Comparison of ENCODE assay signal across 8 cellular contexts in genomic region chr19:23075031-23075733, GRCh38. TPM values are rescaled to one million over a fixed set of nuclear protein-coding genes. Genes with fewer than 3 reads are reported as not detected.
DNase-seq lines count a peak whose midpoint lies in the region; ATAC-seq, FAIRE-seq and TF ChIP-seq lines count a peak whose summit lies in the region.

No MANE protein-coding gene starts in this region.

- H3K79me1 ChIP-seq in IMR-90 (ENCODE audit: low read depth in 1 of 2, low read length in 2 of 2), result peaks cover 0 to 8% of the 10 kb centered on the region in 2 experiments; a peak in 2 of 4 replicates

- H3K14ac ChIP-seq in IMR-90 (replicated peaks; ENCODE audit: low read depth, low read length), result peak overlapping the region; percentile 22; the same call in 1 of the 2 replicates

- H3K4me1 ChIP-seq in IMR-90 (ENCODE audit: control insufficient read depth, insufficient read depth, low read length), result no peaks in the 10 kb centered on the region

- H4K8ac ChIP-seq in IMR-90 (ENCODE audit: low read depth in 2 of 2, low read length in 2 of 2), result peak overlapping the region; percentile 6 to 71; a peak in 2 of 4 replicates

- ATAC-seq in IMR-90 (ENCODE audit: low read depth) (peak; percentile 97), GM19452 (IDR thresholded peaks at IDR 0.05; ENCODE audit: unreplicated experiment) (no peak)

- TF ChIP-seq CTCF in IMR-90 (conservative IDR thresholded peaks at IDR 0.05; ENCODE audit: low read depth, low read length), result no peak

- no peaks in the 10 kb centered on the region for H4K20me1 ChIP-seq in IMR-90 (ENCODE audit: insufficient read depth, low read length)

- FAIRE-seq in GM12892 (lab: Jason Lieb, UNC) (peak; percentile 21), urothelium cell line (lab: Jason Lieb, UNC) (no peak)

- H3K9ac ChIP-seq in IMR-90 (ENCODE audit: low read depth, low read length), result peak overlapping the region; percentile 72
- peak overlapping the region; percentile 86 for H3K9ac ChIP-seq in SK-N-MC (ENCODE audit: insufficient read length)

- no peak overlapping the region for H2BK20ac ChIP-seq in IMR-90 (ENCODE audit: low read depth, low read length)

- H3K18ac ChIP-seq in IMR-90 (ENCODE audit: low read depth, low read length), result no peak overlapping the region

- CTCF ChIA-PET in IMR-90 (lab: Yijun Ruan, JAX), result interaction anchor here (0.7 kb wide), 1 partner anchor 265 kb away, joined by 4 read pairs; no protein-coding TSS in a partner anchor

- dilution Hi-C loops in IMR-90 (cut with HindIII; ENCODE audit: low sequenced_read_pairs, unreplicated experiment), result no loop called here

- peak overlapping the region; percentile 76 for H3K4me2 ChIP-seq in IMR-90 (ENCODE audit: low read depth, low read length)

- no peak overlapping the region for H2BK15ac ChIP-seq in IMR-90 (ENCODE audit: low read depth, low read length)

- no peak overlapping the region for H2AK5ac ChIP-seq in IMR-90 (ENCODE audit: low read depth, low read length)

- peak overlapping the region; percentile 98 for H2AFZ ChIP-seq in IMR-90 (replicated peaks; ENCODE audit: low read length, poor library complexity)

- no peak overlapping the region for H3K23ac ChIP-seq in IMR-90 (ENCODE audit: low read depth, low read length)

- H4K91ac ChIP-seq in IMR-90 (ENCODE audit: insufficient read depth, low read depth, low read length), result no peak overlapping the region

- 5% methylated on average over 12 of the region's 48 CpGs; no CpG with 5 or more reads in 1 of the 2 experiments for WGBS in IMR-90 (ENCODE audit: extremely low coverage in 2 of 2, insufficient read length in 1 of 2), 2 experiments

- BruUV-seq in IMR-90 (replicated peaks; lab: Mats Ljungman, UMichigan), result no TSS peak

- H3K27me3 ChIP-seq in IMR-90 (ENCODE audit: control insufficient read depth, insufficient read depth, low read length), result no peaks in the 10 kb centered on the region

- intact Hi-C loops in IMR-90 (cut with micrococcal nuclease), result loop anchor here (10.0 kb wide), 2 partner anchors 200 to 610 kb away; partner anchors contain the start of gene ZNF675

- no peaks in the 10 kb centered on the region for H3K9me1 ChIP-seq in IMR-90 (ENCODE audit: insufficient read depth, low read length)

- H3K4ac ChIP-seq in IMR-90 (ENCODE audit: low read depth, low read length), result peak overlapping the region; percentile 22; the same call in 1 of the 2 replicates

- no peak overlapping the region for H2BK120ac ChIP-seq in IMR-90 (ENCODE audit: low read depth, low read length)

- peak overlapping the region; percentile 1 for H2AK9ac ChIP-seq in IMR-90 (replicated peaks; ENCODE audit: low read depth, low read length, poor library complexity)

- no peaks in the 10 kb centered on the region for H3K9me3 ChIP-seq in IMR-90 (ENCODE audit: control insufficient read depth, insufficient read depth, low read length)
- H3K9me3 ChIP-seq in SK-N-MC (ENCODE audit: low read depth, low read length), result no peaks in the 10 kb centered on the region

- no peak for TF ChIP-seq RAD21 in IMR-90 (IDR thresholded peaks at IDR 0.05; ENCODE audit: low read length)

- in situ Hi-C loops in IMR-90 (cut with MboI; ENCODE audit: low sequenced_read_pairs), result no loop called here

- no peak overlapping the region for H4K5ac ChIP-seq in IMR-90 (ENCODE audit: low read depth, low read length)

- H3K36me3 ChIP-seq in IMR-90 (ENCODE audit: control insufficient read depth, insufficient read depth, low read length) (no peaks in the 10 kb centered on the region), SK-N-MC (ENCODE audit: insufficient read depth, low read length) (peaks cover 4% of the 10 kb centered on the region; the same call in 1 of the 2 replicates)

- POLR2A ChIA-PET in IMR-90 (lab: Charles Lee; ENCODE audit: unreplicated experiment), result interaction anchor here (0.5 kb wide), 1 partner anchor 12 kb away, joined by 7 read pairs; no protein-coding TSS in a partner anchor

- no peak overlapping the region for H3K56ac ChIP-seq in IMR-90 (ENCODE audit: extremely low read depth, insufficient read depth, low read length)

- peak overlapping the region; percentile 54; the same call in 1 of the 2 replicates for H3K27ac ChIP-seq in IMR-90 (ENCODE audit: insufficient read depth, low read length)
- peak overlapping the region; percentile 68; the same call in 1 of the 2 replicates for H3K27ac ChIP-seq in SK-N-MC

- H3K4me3 ChIP-seq in IMR-90 (ENCODE audit: insufficient read depth, low read depth, low read length), result peak overlapping the region; percentile 96
- peak overlapping the region; percentile 83 for H3K4me3 ChIP-seq in SK-N-MC

- H2BK5ac ChIP-seq in IMR-90 (ENCODE audit: low read depth, low read length, poor library complexity, severe bottlenecking), result no peak overlapping the region

- TF ChIP-seq POLR2A in GM12892 (IDR thresholded peaks at IDR 0.05; ENCODE audit: low read depth, low read length) (peak; percentile 56; the same call in 1 of the 2 replicates), IMR-90 (IDR thresholded peaks at IDR 0.05; ENCODE audit: low read depth, low read length) (peak; percentile 2; the same call in 1 of the 2 replicates)

- peak; percentile 36 for DNase-seq in GM12892 (ENCODE audit: insufficient read length)
- peak; percentile 72 for DNase-seq in IMR-90
- DNase-seq in SK-N-MC (ENCODE audit: low read depth, low spot score), result peak; percentile 26
- DNase-seq in fibroblast of gingiva (ENCODE audit: low read depth), result peak; percentile 62
- DNase-seq in myocyte (ENCODE audit: low read depth), result peak; percentile 70
- DNase-seq in urothelium cell line (ENCODE audit: low spot score), result peak; percentile 13
- no peak for DNase-seq in dedifferentiated amniotic fluid mesenchymal stem cell (ENCODE audit: extremely low spot score)

TF ChIP-seq in IMR-90, 13 proteins besides CTCF, POLR2A, EP300 and RAD21:
- TF ChIP-seq MXI1 (IDR thresholded peaks at IDR 0.05; ENCODE audit: borderline replicate concordance, low read depth, low read length) (no peak), SMC3 (IDR thresholded peaks at IDR 0.05; ENCODE audit: low read depth, low read length) (no peak), CHD1 (IDR thresholded peaks at IDR 0.05; ENCODE audit: low read depth, low read length) (no peak), CEBPB (IDR thresholded peaks at IDR 0.05; ENCODE audit: low read depth, low read length) (no peak), MAFK (IDR thresholded peaks at IDR 0.05; ENCODE audit: low read depth, low read length) (no peak), MAZ (IDR thresholded peaks at IDR 0.05; ENCODE audit: borderline replicate concordance, low read depth, low read length) (no peak), FOS (IDR thresholded peaks at IDR 0.05; ENCODE audit: low read depth, low read length) (no peak), USF2 (IDR thresholded peaks at IDR 0.05; ENCODE audit: low read depth, low read length) (no peak), RCOR1 (IDR thresholded peaks at IDR 0.05; ENCODE audit: insufficient replicate concordance, low read length) (no peak), ELK1 (IDR thresholded peaks at IDR 0.05; ENCODE audit: borderline replicate concordance, low read depth, low read length) (no peak), BHLHE40 (IDR thresholded peaks at IDR 0.05; ENCODE audit: low read depth, low read length) (no peak), NFE2L2 (IDR thresholded peaks at IDR 0.05; ENCODE audit: low read depth, low read length) (no peak), RFX5 (IDR thresholded peaks at IDR 0.05; ENCODE audit: low read depth, low read length) (no peak)

RNA-seq across cellular contexts. Expression of gene ZNF730, which starts 41.6 kb away (rescaled TPM):
- polyA plus RNA-seq in GM12892 (2012; ENCODE audit: missing spikeins), result 2.2 TPM
- total RNA-seq in IMR-90 (2012; rRNA removed), result 3.2 and 5.0 TPM in 2 replicates
- 0.39 and 0.43 TPM in 2 replicates for polyA plus RNA-seq in IMR-90 (2012; rRNA removed)
- polyA plus RNA-seq in IMR-90 (2012; cell fraction: cytosol; rRNA removed), result 0.02 and 0.08 TPM in 2 replicates
- 0.07 and 1.2 TPM in 2 replicates for polyA plus RNA-seq in IMR-90 (2012; cell fraction: nucleus; rRNA removed; ENCODE audit: low replicate concordance)
- 0.88 and 0.96 TPM in 2 replicates for total RNA-seq in myocyte
- 0.23 TPM for polyA plus RNA-seq in myocyte (2012)
